1 cellular context compared by ENCODE assay signal in genomic region chr20:944148-944547, GRCh38.
TF ChIP-seq lines count a peak whose summit lies in the region.

No MANE protein-coding gene starts in this region.

TF ChIP-seq in H1, 55 proteins besides CTCF, POLR2A, EP300 and RAD21:
- 0 out of 2 replicates have a peak, but pooled peaks have one; percentile 25 for TF ChIP-seq KDM1A (IDR thresholded peaks at IDR 0.05; ENCODE audit: borderline replicate concordance, low read length)
- TF ChIP-seq TEAD4 (IDR thresholded peaks at IDR 0.05; ENCODE audit: low read depth, low read length): peak; percentile 50
- no peak for TF ChIP-seq CEBPB (IDR thresholded peaks at IDR 0.05; ENCODE audit: low read depth, low read length)
